ENCODE assay signal across 1 cellular context in the genomic region with DNA sequence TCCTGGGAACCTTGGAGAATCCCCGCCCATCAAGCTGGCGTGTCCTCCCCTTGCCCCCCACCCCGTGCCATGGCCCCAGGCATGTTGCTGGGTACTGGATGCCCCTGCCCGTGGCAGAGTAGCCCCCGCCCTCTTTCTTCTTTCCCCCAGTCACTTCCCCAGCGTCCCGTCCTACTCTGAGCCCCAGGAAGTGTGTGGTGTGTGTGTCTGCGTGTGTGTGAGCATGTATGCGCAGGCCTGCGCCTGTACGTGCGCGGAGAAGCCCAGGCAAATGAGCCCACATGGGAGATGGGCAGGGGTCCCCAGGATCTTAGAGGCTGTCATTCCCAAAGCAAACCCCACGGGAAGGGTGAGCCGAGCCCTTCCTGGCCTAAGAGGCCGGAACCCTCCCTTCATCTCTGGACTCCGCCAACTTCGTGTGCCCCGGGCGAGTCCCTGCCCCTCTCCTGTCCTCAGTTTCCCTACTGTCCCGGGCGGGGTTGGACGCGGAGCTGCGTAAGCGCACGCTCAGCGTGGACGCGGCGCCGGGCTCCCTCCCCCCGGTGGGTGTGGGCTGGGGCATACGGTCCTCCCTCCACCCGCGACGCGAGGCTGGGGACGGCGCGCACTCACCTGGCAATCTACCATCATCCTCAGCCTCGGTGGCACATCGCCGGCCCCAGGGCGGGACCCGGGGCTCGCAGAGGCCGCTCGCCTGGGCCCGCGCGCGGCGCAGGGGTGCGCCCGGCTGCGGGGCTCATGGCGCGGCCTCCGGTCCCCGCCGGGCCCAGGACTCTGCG.
A peak's percentile ranks its signal among the peaks of the same experiment; 100 is the strongest.
TF ChIP-seq lines count a peak whose summit lies in the region.

No MANE protein-coding gene starts in this region.

TF ChIP-seq in GM12878, 131 proteins besides CTCF, POLR2A, EP300 and RAD21 (continues in another document):
- TF ChIP-seq CREM (IDR thresholded peaks at IDR 0.05; ENCODE audit: low read depth), result no peak
- TF ChIP-seq MYB (IDR thresholded peaks at IDR 0.05; ENCODE audit: borderline replicate concordance, low read depth, low read length), result no peak
- no peak for TF ChIP-seq CEBPZ (IDR thresholded peaks at IDR 0.05; ENCODE audit: low read depth, low read length)
- TF ChIP-seq STAT3 (IDR thresholded peaks at IDR 0.05; ENCODE audit: low read depth, low read length), result no peak
- no peak; the same call in 1 of the 2 replicates for TF ChIP-seq GATAD2B (conservative IDR thresholded peaks at IDR 0.05; ENCODE audit: low read depth)
- TF ChIP-seq MYC (IDR thresholded peaks at IDR 0.05; ENCODE audit: insufficient read depth, insufficient read length, insufficient replicate concordance, low read length, severe bottlenecking), result no peak
- no peak for TF ChIP-seq ATF2 (IDR thresholded peaks at IDR 0.05; ENCODE audit: low read length)
- no peak for TF ChIP-seq SMAD1 (IDR thresholded peaks at IDR 0.05; ENCODE audit: low read depth, partially characterized antibody)
- no peak for TF ChIP-seq STAT1 (conservative IDR thresholded peaks at IDR 0.05)
- TF ChIP-seq POU2F2 (IDR thresholded peaks at IDR 0.05; ENCODE audit: borderline replicate concordance, low read depth, low read length), result 0 out of 3 replicates have a peak, but pooled peaks have one; percentile 4
- no peak for TF ChIP-seq MTA3 (IDR thresholded peaks at IDR 0.05; ENCODE audit: borderline replicate concordance, low read length)
- TF ChIP-seq, protein P1, sequence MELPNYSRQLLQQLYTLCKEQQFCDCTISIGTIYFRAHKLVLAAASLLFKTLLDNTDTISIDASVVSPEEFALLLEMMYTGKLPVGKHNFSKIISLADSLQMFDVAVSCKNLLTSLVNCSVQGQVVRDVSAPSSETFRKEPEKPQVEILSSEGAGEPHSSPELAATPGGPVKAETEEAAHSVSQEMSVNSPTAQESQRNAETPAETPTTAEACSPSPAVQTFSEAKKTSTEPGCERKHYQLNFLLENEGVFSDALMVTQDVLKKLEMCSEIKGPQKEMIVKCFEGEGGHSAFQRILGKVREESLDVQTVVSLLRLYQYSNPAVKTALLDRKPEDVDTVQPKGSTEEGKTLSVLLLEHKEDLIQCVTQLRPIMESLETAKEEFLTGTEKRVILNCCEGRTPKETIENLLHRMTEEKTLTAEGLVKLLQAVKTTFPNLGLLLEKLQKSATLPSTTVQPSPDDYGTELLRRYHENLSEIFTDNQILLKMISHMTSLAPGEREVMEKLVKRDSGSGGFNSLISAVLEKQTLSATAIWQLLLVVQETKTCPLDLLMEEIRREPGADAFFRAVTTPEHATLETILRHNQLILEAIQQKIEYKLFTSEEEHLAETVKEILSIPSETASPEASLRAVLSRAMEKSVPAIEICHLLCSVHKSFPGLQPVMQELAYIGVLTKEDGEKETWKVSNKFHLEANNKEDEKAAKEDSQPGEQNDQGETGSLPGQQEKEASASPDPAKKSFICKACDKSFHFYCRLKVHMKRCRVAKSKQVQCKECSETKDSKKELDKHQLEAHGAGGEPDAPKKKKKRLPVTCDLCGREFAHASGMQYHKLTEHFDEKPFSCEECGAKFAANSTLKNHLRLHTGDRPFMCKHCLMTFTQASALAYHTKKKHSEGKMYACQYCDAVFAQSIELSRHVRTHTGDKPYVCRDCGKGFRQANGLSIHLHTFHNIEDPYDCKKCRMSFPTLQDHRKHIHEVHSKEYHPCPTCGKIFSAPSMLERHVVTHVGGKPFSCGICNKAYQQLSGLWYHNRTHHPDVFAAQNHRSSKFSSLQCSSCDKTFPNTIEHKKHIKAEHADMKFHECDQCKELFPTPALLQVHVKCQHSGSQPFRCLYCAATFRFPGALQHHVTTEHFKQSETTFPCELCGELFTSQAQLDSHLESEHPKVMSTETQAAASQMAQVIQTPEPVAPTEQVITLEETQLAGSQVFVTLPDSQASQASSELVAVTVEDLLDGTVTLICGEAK (IDR thresholded peaks at IDR 0.05; ENCODE audit: borderline replicate concordance), result no peak
- peak; percentile 70; the same call in 1 of the 2 replicates for TF ChIP-seq CHD1 (IDR thresholded peaks at IDR 0.05; ENCODE audit: low read depth, low read length)
- no peak for TF ChIP-seq TCF12 (IDR thresholded peaks at IDR 0.05; ENCODE audit: low read depth, low read length)
- no peak for TF ChIP-seq KAT2A (conservative IDR thresholded peaks at IDR 0.05; ENCODE audit: control insufficient read depth, low read depth, low read length)
- peak; percentile 27; the same call in 1 of the 2 replicates for TF ChIP-seq POLR2AphosphoS2 (IDR thresholded peaks at IDR 0.05; ENCODE audit: low read depth, low read length)
- no peak for TF ChIP-seq IRF5 (IDR thresholded peaks at IDR 0.05; ENCODE audit: borderline replicate concordance)
- TF ChIP-seq ZBED1 (IDR thresholded peaks at IDR 0.05; ENCODE audit: borderline replicate concordance), result no peak
- no peak for TF ChIP-seq ZSCAN29 (IDR thresholded peaks at IDR 0.05)
- TF ChIP-seq CREB1 (IDR thresholded peaks at IDR 0.05; ENCODE audit: low read depth), result no peak
- TF ChIP-seq IRF4 (IDR thresholded peaks at IDR 0.05; ENCODE audit: low read depth, low read length), result no peak
- no peak for TF ChIP-seq CBX3 (IDR thresholded peaks at IDR 0.05; ENCODE audit: borderline replicate concordance, low read depth)
- TF ChIP-seq ZBTB33 (IDR thresholded peaks at IDR 0.05), result no peak
- TF ChIP-seq RCOR1 (conservative IDR thresholded peaks at IDR 0.05; ENCODE audit: low read depth, low read length), result 0 out of 2 replicates have a peak, but pooled peaks have one; percentile 44
- TF ChIP-seq, protein P2, sequence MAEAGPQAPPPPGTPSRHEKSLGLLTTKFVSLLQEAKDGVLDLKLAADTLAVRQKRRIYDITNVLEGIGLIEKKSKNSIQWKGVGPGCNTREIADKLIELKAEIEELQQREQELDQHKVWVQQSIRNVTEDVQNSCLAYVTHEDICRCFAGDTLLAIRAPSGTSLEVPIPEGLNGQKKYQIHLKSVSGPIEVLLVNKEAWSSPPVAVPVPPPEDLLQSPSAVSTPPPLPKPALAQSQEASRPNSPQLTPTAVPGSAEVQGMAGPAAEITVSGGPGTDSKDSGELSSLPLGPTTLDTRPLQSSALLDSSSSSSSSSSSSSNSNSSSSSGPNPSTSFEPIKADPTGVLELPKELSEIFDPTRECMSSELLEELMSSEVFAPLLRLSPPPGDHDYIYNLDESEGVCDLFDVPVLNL (IDR thresholded peaks at IDR 0.05; ENCODE audit: low read depth, low read length), result no peak
- TF ChIP-seq SMARCA5 (IDR thresholded peaks at IDR 0.05), result no peak
- TF ChIP-seq PAX5 (IDR thresholded peaks at IDR 0.05; ENCODE audit: borderline replicate concordance, low read depth, low read length), result no peak
- peak; percentile 31; the same call in 1 of the 2 replicates for TF ChIP-seq MXI1 (IDR thresholded peaks at IDR 0.05; ENCODE audit: low read depth, low read length)
- no peak for TF ChIP-seq NFXL1 (IDR thresholded peaks at IDR 0.05; ENCODE audit: borderline replicate concordance)
- peak; percentile 34; the same call in 1 of the 2 replicates for TF ChIP-seq NRF1 (conservative IDR thresholded peaks at IDR 0.05; ENCODE audit: low read depth, low read length)
- no peak for TF ChIP-seq FOXK2 (IDR thresholded peaks at IDR 0.05)
- TF ChIP-seq KLF5 (IDR thresholded peaks at IDR 0.05; ENCODE audit: partially characterized antibody), result no peak
- TF ChIP-seq CHD4 (IDR thresholded peaks at IDR 0.05), result no peak
- no peak for TF ChIP-seq CHD2 (IDR thresholded peaks at IDR 0.05; ENCODE audit: borderline replicate concordance, low read depth, low read length)
- TF ChIP-seq, protein P3, sequence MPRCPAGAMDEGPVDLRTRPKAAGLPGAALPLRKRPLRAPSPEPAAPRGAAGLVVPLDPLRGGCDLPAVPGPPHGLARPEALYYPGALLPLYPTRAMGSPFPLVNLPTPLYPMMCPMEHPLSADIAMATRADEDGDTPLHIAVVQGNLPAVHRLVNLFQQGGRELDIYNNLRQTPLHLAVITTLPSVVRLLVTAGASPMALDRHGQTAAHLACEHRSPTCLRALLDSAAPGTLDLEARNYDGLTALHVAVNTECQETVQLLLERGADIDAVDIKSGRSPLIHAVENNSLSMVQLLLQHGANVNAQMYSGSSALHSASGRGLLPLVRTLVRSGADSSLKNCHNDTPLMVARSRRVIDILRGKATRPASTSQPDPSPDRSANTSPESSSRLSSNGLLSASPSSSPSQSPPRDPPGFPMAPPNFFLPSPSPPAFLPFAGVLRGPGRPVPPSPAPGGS (IDR thresholded peaks at IDR 0.05; ENCODE audit: borderline replicate concordance, insufficient read depth, low read depth, low read length, poor library complexity, severe bottlenecking), result no peak
- no peak for TF ChIP-seq FOS (IDR thresholded peaks at IDR 0.05; ENCODE audit: borderline replicate concordance, extremely low read depth, insufficient read length)
